Comparison of ENCODE assay signal across 8 cellular contexts in genomic region chr2:105397959-105398521, GRCh38. TPM values are rescaled to one million over a fixed set of nuclear protein-coding genes. Genes with fewer than 3 reads are reported as not detected.
A peak's percentile ranks its signal among the peaks of the same experiment; 100 is the strongest.
DNase-seq lines count a peak whose midpoint lies in the region; ATAC-seq and TF ChIP-seq lines count a peak whose summit lies in the region.

No MANE protein-coding gene starts in this region.

- H3K27ac Mint-ChIP-seq in CD4-positive, alpha-beta T cell: no peak overlapping the region
- H3K27ac Mint-ChIP-seq in MCF 10A (ENCODE audit: low read depth, unreplicated experiment): peak overlapping the region; percentile 91

- peak overlapping the region; percentile 100 for H2AK9ac ChIP-seq in IMR-90 (replicated peaks; ENCODE audit: low read depth, low read length, poor library complexity)

- H3K4me3 ChIP-seq in IMR-90 (ENCODE audit: insufficient read depth, low read depth, low read length) (peak overlapping the region; percentile 99), lower lobe of right lung (peak overlapping the region; percentile 57), upper lobe of right lung (peak overlapping the region; percentile 56)

- in situ Hi-C loops in IMR-90 (cut with MboI; ENCODE audit: low sequenced_read_pairs): no loop called here

- H3K4ac ChIP-seq in IMR-90 (ENCODE audit: low read depth, low read length): peak overlapping the region; percentile 99

- H3K9me1 ChIP-seq in IMR-90 (ENCODE audit: insufficient read depth, low read length): peaks cover 24% of the 10 kb centered on the region

- peaks cover 5% of the 10 kb centered on the region for H3K4me1 Mint-ChIP-seq in CD4-positive, alpha-beta T cell (ENCODE audit: low read depth)
- H3K4me1 Mint-ChIP-seq in MCF 10A (ENCODE audit: insufficient read depth, unreplicated experiment): peaks cover 34% of the 10 kb centered on the region

- peaks cover 29% of the 10 kb centered on the region for H3K27me3 ChIP-seq in CD4-positive, alpha-beta T cell (ENCODE audit: control insufficient read depth, insufficient read depth, low read length)
- H3K27me3 ChIP-seq in IMR-90 (ENCODE audit: control insufficient read depth, insufficient read depth, low read length) (no peaks in the 10 kb centered on the region), lower lobe of right lung (ENCODE audit: low read depth) (peaks cover 30% of the 10 kb centered on the region), upper lobe of right lung (peaks cover 18% of the 10 kb centered on the region)

- H3K14ac ChIP-seq in IMR-90 (replicated peaks; ENCODE audit: low read depth, low read length): peak overlapping the region; percentile 97

- CTCF ChIA-PET in CD4-positive, alpha-beta T cell (lab: Charles Lee): no interaction called here
- CTCF ChIA-PET in IMR-90 (lab: Yijun Ruan, JAX): interaction anchor here (0.7 to 1.2 kb wide), 3 partner anchors 9 to 26 kb away, joined by 3 read pairs; no protein-coding TSS in a partner anchor
- CTCF ChIA-PET in MCF 10A (lab: Yijun Ruan, JAX): interaction anchor here (0.7 to 1.8 kb wide), 6 partner anchors 12 to 610 kb away, joined by 3 to 10 read pairs (median 4); no protein-coding TSS in a partner anchor

- H2BK120ac ChIP-seq in IMR-90 (ENCODE audit: low read depth, low read length): peak overlapping the region; percentile 95

- no peak for ATAC-seq in CD4-positive, alpha-beta T cell (ENCODE audit: poor library complexity)
- peak; percentile 9; the same call in 1 of the 2 replicates for ATAC-seq in IMR-90 (ENCODE audit: low read depth)
- peak in 1 of 2 donors; percentile 63 for ATAC-seq in lower lobe of right lung
- no peak for ATAC-seq in upper lobe of right lung

- H3K79me1 ChIP-seq in IMR-90 (ENCODE audit: low read depth in 1 of 2, low read length in 2 of 2): peaks cover 12 to 44% of the 10 kb centered on the region in 2 experiments

- H3K56ac ChIP-seq in IMR-90 (ENCODE audit: extremely low read depth, insufficient read depth, low read length): peak overlapping the region; percentile 95

- H2BK15ac ChIP-seq in IMR-90 (ENCODE audit: low read depth, low read length): peak overlapping the region; percentile 30; the same call in 2 of the 3 replicates

- dilution Hi-C loops in IMR-90 (cut with HindIII; ENCODE audit: low sequenced_read_pairs, unreplicated experiment): no loop called here

- no peak for TF ChIP-seq CTCF in CD4-positive, alpha-beta T cell (IDR thresholded peaks at IDR 0.05)
- TF ChIP-seq CTCF in IMR-90 (conservative IDR thresholded peaks at IDR 0.05; ENCODE audit: low read depth, low read length): no peak
- TF ChIP-seq CTCF in MCF 10A (IDR thresholded peaks at IDR 0.05; ENCODE audit: unreplicated experiment): no peak
- no peak for TF ChIP-seq CTCF in lower lobe of right lung (IDR thresholded peaks at IDR 0.05)
- no peak for TF ChIP-seq CTCF in upper lobe of right lung (IDR thresholded peaks at IDR 0.05)

- peaks cover 22% of the 10 kb centered on the region for H3K4me1 ChIP-seq in IMR-90 (ENCODE audit: control insufficient read depth, insufficient read depth, low read length)
- H3K4me1 ChIP-seq in lower lobe of right lung: peaks cover 4% of the 10 kb centered on the region
- peaks cover 5% of the 10 kb centered on the region for H3K4me1 ChIP-seq in upper lobe of right lung

- no peaks in the 10 kb centered on the region for H3K9me3 Mint-ChIP-seq in CD4-positive, alpha-beta T cell
- no peaks in the 10 kb centered on the region for H3K9me3 Mint-ChIP-seq in MCF 10A (ENCODE audit: unreplicated experiment)

- POLR2A ChIA-PET in CD4-positive, alpha-beta T cell (lab: Charles Lee): no interaction called here
- POLR2A ChIA-PET in IMR-90 (lab: Charles Lee; ENCODE audit: unreplicated experiment) (no interaction called here), MCF 10A (lab: Yijun Ruan, JAX) (interaction anchor here (0.5 to 8.4 kb wide), 11 partner anchors 10 to 116 kb away, joined by 3 to 119 read pairs (median 5); partner anchors contain the start of gene C2orf49)

- peak overlapping the region; percentile 90 for H3K23ac ChIP-seq in IMR-90 (ENCODE audit: low read depth, low read length)

- peaks cover 20% of the 10 kb centered on the region for H3K27me3 Mint-ChIP-seq in CD4-positive, alpha-beta T cell
- no peaks in the 10 kb centered on the region for H3K27me3 Mint-ChIP-seq in MCF 10A (ENCODE audit: insufficient read depth, unreplicated experiment)

- TF ChIP-seq RAD21 in IMR-90 (IDR thresholded peaks at IDR 0.05; ENCODE audit: low read length): no peak

- peak overlapping the region; percentile 96 to 99 for H4K8ac ChIP-seq in IMR-90 (ENCODE audit: low read depth in 2 of 2, low read length in 2 of 2)

- H3K27ac ChIP-seq in CD4-positive, alpha-beta T cell (ENCODE audit: low read depth, low read length): no peak overlapping the region
- H3K27ac ChIP-seq in IMR-90 (ENCODE audit: insufficient read depth, low read length) (peak overlapping the region; percentile 100), lower lobe of right lung (peak overlapping the region; percentile 69), upper lobe of right lung (peak overlapping the region; percentile 71)

- H2BK5ac ChIP-seq in IMR-90 (ENCODE audit: low read depth, low read length, poor library complexity, severe bottlenecking): peak overlapping the region; percentile 99

- H3K18ac ChIP-seq in IMR-90 (ENCODE audit: low read depth, low read length): peak overlapping the region; percentile 98

- peaks cover 36% of the 10 kb centered on the region for H3K36me3 ChIP-seq in IMR-90 (ENCODE audit: control insufficient read depth, insufficient read depth, low read length)
- no peaks in the 10 kb centered on the region for H3K36me3 ChIP-seq in lower lobe of right lung
- no peaks in the 10 kb centered on the region for H3K36me3 ChIP-seq in upper lobe of right lung

- peak overlapping the region; percentile 98 for H4K5ac ChIP-seq in IMR-90 (ENCODE audit: low read depth, low read length)

- peak overlapping the region; percentile 15; the same call in 1 of the 2 replicates for H2BK20ac ChIP-seq in IMR-90 (ENCODE audit: low read depth, low read length)

- no peak overlapping the region for H2AFZ ChIP-seq in IMR-90 (replicated peaks; ENCODE audit: low read length, poor library complexity)

- whole genome bisulfite sequencing in IMR-90 (ENCODE audit: extremely low coverage in 2 of 2, insufficient read length in 1 of 2), 2 experiments: no CpG with 5 or more reads among the region's 19 CpGs

- H3K9ac ChIP-seq in IMR-90 (ENCODE audit: low read depth, low read length): peak overlapping the region; percentile 100

- intact Hi-C loops in CD4-positive, alpha-beta T cell (cut with DNase I, micrococcal nuclease): no loop called here
- intact Hi-C loops in IMR-90 (cut with micrococcal nuclease) (loop anchor here (2.0 kb wide), 3 partner anchors 47 to 123 kb away; no protein-coding TSS in a partner anchor), MCF 10A (cut with micrococcal nuclease) (loop anchor here (5.0 kb wide), 2 partner anchors 41 to 114 kb away; no protein-coding TSS in a partner anchor), lower lobe of right lung (cut with DNase I) (no loop called here), upper lobe of right lung (cut with DNase I) (no loop called here)

- peak overlapping the region; percentile 99 for H2AK5ac ChIP-seq in IMR-90 (ENCODE audit: low read depth, low read length)

- peaks cover 39% of the 10 kb centered on the region for H4K20me1 ChIP-seq in IMR-90 (ENCODE audit: insufficient read depth, low read length)

- peak overlapping the region; percentile 91; the same call in 1 of the 2 replicates for H3K4me2 ChIP-seq in IMR-90 (ENCODE audit: low read depth, low read length)

- no TSS peak for BruUV-seq in IMR-90 (replicated peaks; lab: Mats Ljungman, UMichigan)
- BruUV-seq in MCF 10A (replicated peaks; lab: Mats Ljungman, UMichigan): TSS peak; percentile 28

- peak overlapping the region; percentile 99 for H4K91ac ChIP-seq in IMR-90 (ENCODE audit: insufficient read depth, low read depth, low read length)

- no peak for DNase-seq in CD4-positive, alpha-beta T cell
- DNase-seq in IMR-90: no peak
- DNase-seq in MCF 10A (ENCODE audit: unreplicated experiment): peak; percentile 34
- no peak for DNase-seq in lower lobe of right lung
- DNase-seq in upper lobe of right lung: no peak
- no peak for DNase-seq in foreskin melanocyte
- no peak for DNase-seq in NCI-H146 (lab: John Stamatoyannopoulos, UW)
- no peak for DNase-seq in NOMO-1 treated with dmso at 0.1 percent for 144 hours (lab: John Stamatoyannopoulos, UW; ENCODE audit: unreplicated experiment)

- H3K9me3 ChIP-seq in CD4-positive, alpha-beta T cell (ENCODE audit: control insufficient read depth, low read length): no peaks in the 10 kb centered on the region
- H3K9me3 ChIP-seq in IMR-90 (ENCODE audit: control insufficient read depth, insufficient read depth, low read length) (no peaks in the 10 kb centered on the region), lower lobe of right lung (no peaks in the 10 kb centered on the region), upper lobe of right lung (no peaks in the 10 kb centered on the region)

- no peak for TF ChIP-seq POLR2A in IMR-90 (IDR thresholded peaks at IDR 0.05; ENCODE audit: low read depth, low read length)

- H3K4me3 Mint-ChIP-seq in CD4-positive, alpha-beta T cell: peak overlapping the region; percentile 95
- H3K4me3 Mint-ChIP-seq in MCF 10A (ENCODE audit: unreplicated experiment): peak overlapping the region; percentile 87

- no peaks in the 10 kb centered on the region for H3K36me3 Mint-ChIP-seq in CD4-positive, alpha-beta T cell (ENCODE audit: low read depth)
- peaks cover 20% of the 10 kb centered on the region for H3K36me3 Mint-ChIP-seq in MCF 10A (ENCODE audit: insufficient read depth, unreplicated experiment)

TF ChIP-seq in IMR-90, 13 proteins besides CTCF, POLR2A, EP300 and RAD21:
- TF ChIP-seq BHLHE40 (IDR thresholded peaks at IDR 0.05; ENCODE audit: low read depth, low read length): no peak
- peak; percentile 83; the same call in 1 of the 2 replicates for TF ChIP-seq CHD1 (IDR thresholded peaks at IDR 0.05; ENCODE audit: low read depth, low read length)
TF ChIP-seq in IMR-90: peak in this region for 1.

RNA-seq across cellular contexts. Expression of gene FHL2, which starts 0.8 kb away (rescaled TPM):
- under 1 TPM; 0.41 to 0.42 TPM for total RNA-seq in CD4-positive, alpha-beta T cell
- total RNA-seq in IMR-90 (2012; rRNA removed) (373 and 464 TPM in 2 replicates), MCF 10A (2022) (77.3 and 93.2 TPM in 2 replicates), lower lobe of right lung (5.5 TPM), upper lobe of right lung (13.8 TPM)
- polyA plus RNA-seq in IMR-90 (2012; rRNA removed): 550 and 574 TPM in 2 replicates
- polyA plus RNA-seq in IMR-90 (2012; cell fraction: cytosol; rRNA removed): 533 and 781 TPM in 2 replicates
- polyA plus RNA-seq in IMR-90 (2012; cell fraction: nucleus; rRNA removed; ENCODE audit: low replicate concordance): 291 and 300 TPM in 2 replicates

Comparison
In these comparisons a context has a peak if more than half of its experiments do, and no peak if none do; other contexts are left out.
1. intact Hi-C loops: an anchor here in IMR-90 (2.0 kb wide) and MCF 10A (5.0 kb wide); none called in CD4-positive, alpha-beta T cell, lower lobe of right lung and upper lobe of right lung.